In genomic region chr7:43769791-43770465, GRCh38 we compare ENCODE assay signal across 1 cellular context.
TF ChIP-seq lines count a peak whose summit lies in the region.

No MANE protein-coding gene starts in this region.

TF ChIP-seq in HCT116, 20 proteins besides CTCF, POLR2A, EP300 and RAD21:
- no peak for TF ChIP-seq REST (IDR thresholded peaks at IDR 0.05; ENCODE audit: low read depth)
- TF ChIP-seq TCF7L2 (IDR thresholded peaks at IDR 0.05; ENCODE audit: borderline replicate concordance, extremely low read depth, insufficient read depth, insufficient read length): no peak
- TF ChIP-seq ZBTB33 (IDR thresholded peaks at IDR 0.05; ENCODE audit: extremely low read depth, insufficient replicate concordance, low read length): no peak
- no peak for TF ChIP-seq SRF (IDR thresholded peaks at IDR 0.05; ENCODE audit: low read depth)
